ENCODE assay signal across 23 cellular contexts in genomic region chr11:15497366-15497765, GRCh38.
"Had no signal": no experiment of that assay in that cellular context is flagged by ENCODE, and none has a peak within 500 bp of the region (broad histone marks: within the 10 kb centered on the region; RNA-seq: fewer than 3 reads in every experiment).

No MANE protein-coding gene starts in this region.

- ATAC-seq: activated CD8-positive, alpha-beta T cell treated with anti-CD3 and anti-CD28 coated beads, Interleukin-2, amount 10 ng/mL, durations not matched to agents 7 days and 5 days; activated naive CD4-positive, alpha-beta T cell treated with anti-CD3 and anti-CD28 coated beads, Interleukin-2, amount 50 U/mL, for 72 hours; gastroesophageal sphincter; lower lobe of right lung; stimulated activated naive B cell treated with anti-CD40 and anti-IgM and Interleukin-4, amounts not matched to agents 10 μg/mL and 1 μg/mL and 100 μg/mL, for 72 hours had no signal

- H3K9me3 Mint-ChIP-seq: stimulated activated naive B cell treated with anti-CD40 and anti-IgM and Interleukin-4, amounts not matched to agents 10 μg/mL and 1 μg/mL and 100 μg/mL, for 72 hours; type B pancreatic cell had no signal

- H3K4me3 Mint-ChIP-seq: activated CD8-positive, alpha-beta T cell treated with anti-CD3 and anti-CD28 coated beads, Interleukin-2, amount 10 ng/mL, durations not matched to agents 7 days and 5 days; central memory CD8-positive, alpha-beta T cell; naive B cell; stimulated activated naive B cell treated with anti-CD40 and anti-IgM and Interleukin-4, amounts not matched to agents 10 μg/mL and 1 μg/mL and 100 μg/mL, for 72 hours; type B pancreatic cell had no signal

- FAIRE-seq: kidney had no signal

- H3K27ac ChIP-seq: adrenal gland, ascending aorta, colonic mucosa, dorsolateral prefrontal cortex, esophagus squamous epithelium, gastroesophageal sphincter, lower lobe of right lung, sigmoid colon, testis had no signal

- H3K27me3 Mint-ChIP-seq: central memory CD8-positive, alpha-beta T cell; naive B cell; stimulated activated naive B cell treated with anti-CD40 and anti-IgM and Interleukin-4, amounts not matched to agents 10 μg/mL and 1 μg/mL and 100 μg/mL, for 72 hours had no signal

- H3K27me3 ChIP-seq: adrenal gland, ascending aorta, colonic mucosa, esophagus squamous epithelium, gastroesophageal sphincter, sigmoid colon, testis had no signal

- H3K27ac Mint-ChIP-seq: activated CD8-positive, alpha-beta T cell treated with anti-CD3 and anti-CD28 coated beads, Interleukin-2, amount 10 ng/mL, durations not matched to agents 7 days and 5 days; activated naive CD4-positive, alpha-beta T cell treated with anti-CD3 and anti-CD28 coated beads, Interleukin-2, amount 50 U/mL, for 72 hours; stimulated activated naive B cell treated with anti-CD40 and anti-IgM and Interleukin-4, amounts not matched to agents 10 μg/mL and 1 μg/mL and 100 μg/mL, for 72 hours; type B pancreatic cell had no signal

- H3K9me3 ChIP-seq: adrenal gland, ascending aorta, colonic mucosa, esophagus squamous epithelium, gastroesophageal sphincter, lower lobe of right lung, sigmoid colon, testis had no signal

- DNase-seq: activated CD4-positive, alpha-beta T cell treated with anti-CD3 and anti-CD28 coated beads for 1 hour; activated CD4-positive, alpha-beta T cell treated with anti-CD3 and anti-CD28 coated beads, Interleukin-2, amount 50 U/mL, for 1 hour; activated CD8-positive, alpha-beta T cell treated with anti-CD3 and anti-CD28 coated beads, Interleukin-2, amount 10 ng/mL, durations not matched to agents 7 days and 5 days; adrenal gland; colonic mucosa; dorsolateral prefrontal cortex; esophagus squamous epithelium; head of caudate nucleus; kidney; lower lobe of right lung; naive B cell; nucleus accumbens; sigmoid colon; stimulated activated CD4-positive, alpha-beta T cell treated with anti-CD3 and anti-CD28 coated beads, Interleukin-2, amount 100 ng/mL, for 48 hours; stimulated activated CD8-positive, alpha-beta memory T cell treated with anti-CD3 and anti-CD28 coated beads, Interleukin-4, amount 100 ng/mL, for 48 hours; stimulated activated naive B cell treated with anti-CD40 and anti-IgM and Interleukin-4, amounts not matched to agents 10 μg/mL and 1 μg/mL and 100 μg/mL, for 72 hours; SW 1271; testis had no signal

- H3K4me1 ChIP-seq: adrenal gland, ascending aorta, colonic mucosa, gastroesophageal sphincter, lower lobe of right lung, sigmoid colon, testis had no signal

- H3K4me3 ChIP-seq: adrenal gland, ascending aorta, colonic mucosa, dorsolateral prefrontal cortex, esophagus squamous epithelium, gastroesophageal sphincter, lower lobe of right lung, sigmoid colon, testis had no signal

- H3K36me3 ChIP-seq: adrenal gland, ascending aorta, colonic mucosa, esophagus squamous epithelium, gastroesophageal sphincter, lower lobe of right lung, sigmoid colon had no signal

- H3K4me1 Mint-ChIP-seq: central memory CD8-positive, alpha-beta T cell; naive B cell; stimulated activated naive B cell treated with anti-CD40 and anti-IgM and Interleukin-4, amounts not matched to agents 10 μg/mL and 1 μg/mL and 100 μg/mL, for 72 hours had no signal

- H3K36me3 Mint-ChIP-seq: naive B cell; stimulated activated naive B cell treated with anti-CD40 and anti-IgM and Interleukin-4, amounts not matched to agents 10 μg/mL and 1 μg/mL and 100 μg/mL, for 72 hours; type B pancreatic cell had no signal
